In the genomic region with DNA sequence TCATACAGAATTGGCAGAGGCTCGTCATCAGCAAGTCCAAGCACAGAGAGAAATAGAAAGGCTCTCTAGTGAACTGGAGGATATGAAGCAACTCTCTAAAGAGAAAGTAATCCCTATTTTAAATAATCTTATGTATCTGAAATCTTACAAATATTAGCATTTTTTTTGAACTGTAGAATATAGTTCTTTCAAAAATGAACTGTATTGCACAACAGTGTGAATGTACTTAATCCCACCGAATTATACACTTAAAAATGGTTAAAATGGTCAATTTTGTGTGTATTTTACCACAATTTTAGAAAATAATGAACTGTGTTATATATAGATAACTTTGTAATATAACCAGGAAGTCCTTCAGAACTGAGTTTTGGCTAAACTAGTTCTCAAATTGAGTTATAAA, we compare ENCODE assay signal across 34 cellular contexts.
"Had no signal": no experiment of that assay in that cellular context is flagged by ENCODE, and none has a peak within 500 bp of the region (broad histone marks: within the 10 kb centered on the region; RNA-seq: fewer than 3 reads in every experiment).

No MANE protein-coding gene starts in this region.

- H3K4me3 ChIP-seq: adrenal gland, ascending aorta, body of pancreas, breast epithelium, cardiac muscle cell had no signal

- H3K9me3 ChIP-seq: adrenal gland, ascending aorta, body of pancreas had no signal

- FAIRE-seq: astrocyte, bronchial epithelial cell had no signal

- H3K27me3 ChIP-seq: adrenal gland, ascending aorta, body of pancreas, brain microvascular endothelial cell, breast epithelium, cardiac muscle cell had no signal

- DNase-seq: activated effector memory CD4-positive, alpha-beta T cell treated with anti-CD3 and anti-CD28 coated beads, Interleukin-2, amount 50 U/mL, for 16 hours; activated effector memory CD4-positive, alpha-beta T cell treated with Interleukin-2 at 50 U/mL for 16 hours; activated gamma-delta T cell; activated gamma-delta T cell treated with Interleukin-2 at 50 U/mL for 16 hours; activated naive CD4-positive, alpha-beta T cell; activated naive CD4-positive, alpha-beta T cell treated with anti-CD3 and anti-CD28 coated beads for 36 hours; activated naive CD4-positive, alpha-beta T cell treated with anti-CD3 and anti-CD28 coated beads, Interleukin-2, amount 10 ng/mL, durations not matched to agents 7 days and 5 days; activated naive CD4-positive, alpha-beta T cell treated with anti-CD3 and anti-CD28 coated beads, Interleukin-2, amount 50 U/mL, for 16 hours; activated naive CD4-positive, alpha-beta T cell treated with Interleukin-2 at 50 U/mL for 16 hours; activated naive CD8-positive, alpha-beta T cell treated with anti-CD3 and anti-CD28 coated beads for 36 hours; activated naive CD8-positive, alpha-beta T cell treated with anti-CD3 and anti-CD28 coated beads, Interleukin-2, amount 10 ng/mL, durations not matched to agents 7 days and 5 days; activated naive CD8-positive, alpha-beta T cell treated with anti-CD3 and anti-CD28 coated beads, Interleukin-2, amount 50 U/mL, for 24 hours; activated T-cell treated with anti-CD3 and anti-CD28 coated beads, Interleukin-2, amount 50 U/mL, for 1 hour; activated T-cell treated with anti-CD3 and anti-CD28 coated beads, Interleukin-2, amount 50 U/mL, for 24 hours; activated T-cell treated with anti-CD3 and anti-CD28 coated beads, Interleukin-2, amount 50 U/mL, for 4 hours; activated T-cell treated with anti-CD3 and anti-CD28 coated beads, Interleukin-2, amount 50 U/mL, for 48 hours; activated T-cell treated with anti-CD3 and anti-CD28 coated beads, Interleukin-2, amount 50 U/mL, for 72 hours; adrenal gland; amniotic stem cell; amygdala; anterior cingulate cortex; aorta; body of pancreas; brain microvascular endothelial cell; caudate nucleus; central memory CD4-positive, alpha-beta T cell; cerebellar nuclear complex had no signal

- H3K36me3 ChIP-seq: adrenal gland, ascending aorta, brain microvascular endothelial cell, breast epithelium, cardiac muscle cell had no signal

- ATAC-seq: activated naive CD4-positive, alpha-beta T cell treated with anti-CD3 and anti-CD28 coated beads, Interleukin-2, amount 50 U/mL, for 72 hours; activated naive CD8-positive, alpha-beta T cell treated with anti-CD3 and anti-CD28 coated beads, Interleukin-2, amount 50 U/mL, for 24 hours; activated T-cell treated with anti-CD3 and anti-CD28 coated beads, Interleukin-2, amount 50 U/mL, for 4 hours; activated T-cell treated with anti-CD3 and anti-CD28 coated beads, Interleukin-2, amount 50 U/mL, for 72 hours; activated T-helper 17 cell treated with anti-CD3 and anti-CD28 coated beads, Interleukin-2, amount 50 U/mL, for 72 hours; body of pancreas had no signal

- H3K27ac ChIP-seq: adrenal gland, ascending aorta, body of pancreas, brain microvascular endothelial cell, breast epithelium, cardiac muscle cell had no signal

- H3K4me1 ChIP-seq: adrenal gland, ascending aorta, body of pancreas, breast epithelium had no signal
